In genomic region chr16:23505942-23506605, GRCh38 we compare ENCODE assay signal across 14 cellular contexts. TPM values are rescaled to one million over a fixed set of nuclear protein-coding genes. Genes with fewer than 3 reads are reported as not detected.
A peak's percentile ranks its signal among the peaks of the same experiment; 100 is the strongest.
DNase-seq lines count a peak whose midpoint lies in the region; ATAC-seq and TF ChIP-seq lines count a peak whose summit lies in the region.
"Had no signal": no experiment of that assay in that cellular context is flagged by ENCODE, and none has a peak within 500 bp of the region (broad histone marks: within the 10 kb centered on the region; RNA-seq: fewer than 3 reads in every experiment).

No MANE protein-coding gene starts in this region.

- H3K27ac ChIP-seq in right atrium auricular region (peak overlapping the region; percentile 73 to 76), SK-N-MC (0 out of 2 replicates have a peak overlapping the region, but pooled peaks have one; percentile 44)

- peaks cover 4% of the 10 kb centered on the region for H3K9me3 Mint-ChIP-seq in type B pancreatic cell
- H3K9me3 Mint-ChIP-seq: activated CD4-positive, alpha-beta T cell treated with anti-CD3 and anti-CD28 coated beads, Interleukin-2, amount 10 ng/mL, durations not matched to agents 24 days and 14 days had no signal

- ATAC-seq in left cardiac atrium (no peak), GM21825 (IDR thresholded peaks at IDR 0.05; ENCODE audit: unreplicated experiment) (no peak)

- DNase-seq in right atrium auricular region (ENCODE audit: low spot score): no peak
- DNase-seq in left cardiac atrium: no peak
- DNase-seq in SK-N-MC (ENCODE audit: low read depth, low spot score): no peak
- peak; percentile 16 for DNase-seq in foreskin melanocyte
- no peak for DNase-seq in type B pancreatic cell (ENCODE audit: extremely low spot score, unreplicated experiment)
- DNase-seq in Kasumi-1 (lab: John Stamatoyannopoulos, UW): no peak
- DNase-seq in NCI-H1417 (lab: John Stamatoyannopoulos, UW): no peak
- DNase-seq: activated CD4-positive, alpha-beta T cell treated with anti-CD3 and anti-CD28 coated beads, Interleukin-2, amount 10 ng/mL, durations not matched to agents 24 days and 14 days; anterior cingulate cortex; midbrain; NCI-H2081; RPMI8226; stimulated activated CD4-positive, alpha-beta T cell treated with anti-CD3 and anti-CD28 coated beads, Interleukin-15, amount 100 ng/mL, for 24 hours had no signal

- peak overlapping the region; percentile 77 for H3K4me3 Mint-ChIP-seq in type B pancreatic cell
- H3K4me3 Mint-ChIP-seq: activated CD4-positive, alpha-beta T cell treated with anti-CD3 and anti-CD28 coated beads, Interleukin-2, amount 10 ng/mL, durations not matched to agents 24 days and 14 days had no signal

- H3K4me1 Mint-ChIP-seq in type B pancreatic cell (ENCODE audit: unreplicated experiment): peaks cover 34% of the 10 kb centered on the region

- no peak overlapping the region for H3K9ac ChIP-seq in SK-N-MC (ENCODE audit: insufficient read length)

- peaks cover 13% of the 10 kb centered on the region for H3K36me3 Mint-ChIP-seq in type B pancreatic cell

- H3K9me3 ChIP-seq in right atrium auricular region: no peaks in the 10 kb centered on the region
- H3K9me3 ChIP-seq in SK-N-MC (ENCODE audit: low read depth, low read length): no peaks in the 10 kb centered on the region

- no peaks in the 10 kb centered on the region for H3K27me3 Mint-ChIP-seq in type B pancreatic cell
- H3K27me3 Mint-ChIP-seq: activated CD4-positive, alpha-beta T cell treated with anti-CD3 and anti-CD28 coated beads, Interleukin-2, amount 10 ng/mL, durations not matched to agents 24 days and 14 days had no signal

- H3K36me3 ChIP-seq in right atrium auricular region: no peaks in the 10 kb centered on the region
- peaks cover 21% of the 10 kb centered on the region; the same call in 1 of the 2 replicates for H3K36me3 ChIP-seq in SK-N-MC (ENCODE audit: insufficient read depth, low read length)

- TF ChIP-seq CTCF in right atrium auricular region (IDR thresholded peaks at IDR 0.05) (no peak), type B pancreatic cell (conservative IDR thresholded peaks at IDR 0.05) (no peak)

- H3K4me3 ChIP-seq in right atrium auricular region (no peak overlapping the region), SK-N-MC (no peak overlapping the region)

- no peak overlapping the region for H3K27ac Mint-ChIP-seq in type B pancreatic cell
- H3K27ac Mint-ChIP-seq: activated CD4-positive, alpha-beta T cell treated with anti-CD3 and anti-CD28 coated beads, Interleukin-2, amount 10 ng/mL, durations not matched to agents 24 days and 14 days had no signal

- H3K4me1 ChIP-seq in right atrium auricular region: peaks cover 0 to 66% of the 10 kb centered on the region in 2 donors

- H3K27me3 ChIP-seq in right atrium auricular region: no peaks in the 10 kb centered on the region

- intact Hi-C loops in left cardiac atrium (cut with DNase I): no loop called here

RNA-seq across cellular contexts. Expression of gene GGA2, which starts 4.2 kb away (rescaled TPM):
- total RNA-seq in right atrium auricular region: 10 to 100 TPM; 25.0 to 59.3 TPM
- 10 to 100 TPM; 60.1 to 60.3 TPM for total RNA-seq in left cardiac atrium
- 63.3 and 105 TPM in 2 replicates for total RNA-seq in type B pancreatic cell (ENCODE audit: low replicate concordance)

RNA-seq across cellular contexts. Expression of gene EARS2, which starts 51.1 kb away (rescaled TPM):
- total RNA-seq in right atrium auricular region (10 to 100 TPM; 15.3 to 18.1 TPM), left cardiac atrium (10 to 100 TPM; 16.6 to 19.3 TPM), type B pancreatic cell (ENCODE audit: low replicate concordance) (24.4 and 25.3 TPM in 2 replicates)

RNA-seq across cellular contexts. Expression of gene UBFD1, which starts 51.5 kb away (rescaled TPM):
- total RNA-seq in right atrium auricular region: 10 to 100 TPM; 85.5 to 93.9 TPM
- total RNA-seq in left cardiac atrium: 10 to 100 TPM; 50.7 to 62.3 TPM
- 91.9 and 97.6 TPM in 2 replicates for total RNA-seq in type B pancreatic cell (ENCODE audit: low replicate concordance)

RNA-seq across cellular contexts. Expression of gene COG7, which starts 53.1 kb away (rescaled TPM):
- total RNA-seq in right atrium auricular region (10 to 100 TPM in 1 of 2 donors, 1 to 10 TPM in 1; 9.0 to 11.2 TPM), left cardiac atrium (10 to 100 TPM; 11.3 TPM), type B pancreatic cell (ENCODE audit: low replicate concordance) (24.0 and 29.3 TPM in 2 replicates)
